In genomic region chr2:206981739-206982336, GRCh38 we compare ENCODE assay signal across 8 cellular contexts. TPM values are rescaled to one million over a fixed set of nuclear protein-coding genes. Genes with fewer than 3 reads are reported as not detected.
A peak's percentile ranks its signal among the peaks of the same experiment; 100 is the strongest.
DNase-seq lines count a peak whose midpoint lies in the region; ATAC-seq and TF ChIP-seq lines count a peak whose summit lies in the region.

No MANE protein-coding gene starts in this region.

- intact Hi-C loops in heart right ventricle (cut with DNase I) (loop anchor here (1.0 to 10.0 kb wide), 19 partner anchors 153 to 493 kb away; partner anchors contain the start of gene KLF7 (in 5 of the 10)), prostate gland (cut with DNase I) (loop anchor here (2.0 to 10.0 kb wide), 4 partner anchors 180 to 493 kb away; partner anchors contain the start of gene KLF7)

- TF ChIP-seq CTCF in DND-41 (IDR thresholded peaks at IDR 0.05; ENCODE audit: borderline replicate concordance, extremely low read depth, low read length, poor library complexity, severe bottlenecking) (peak; percentile 70), heart right ventricle (IDR thresholded peaks at IDR 0.05) (peak; percentile 82 to 94 (median 87)), prostate gland (IDR thresholded peaks at IDR 0.05) (peak; percentile 62 to 89 (median 81))

- H3K79me2 ChIP-seq in DND-41 (ENCODE audit: insufficient read depth, low read length), result no peaks in the 10 kb centered on the region

- H3K4me2 ChIP-seq in DND-41 (ENCODE audit: insufficient read depth, low read length), result no peak overlapping the region

- H3K9me3 ChIP-seq in DND-41 (ENCODE audit: insufficient read depth, low read length, severe bottlenecking) (no peaks in the 10 kb centered on the region), heart right ventricle (no peaks in the 10 kb centered on the region), prostate gland (no peaks in the 10 kb centered on the region)

- H3K4me1 ChIP-seq in DND-41 (ENCODE audit: insufficient read depth, low read length) (no peaks in the 10 kb centered on the region), heart right ventricle (peaks cover 3 to 35% (median 22%) of the 10 kb centered on the region in 9 donors), prostate gland (replicated peaks) (no peaks in the 10 kb centered on the region)

- DNase-seq in DND-41 (peak; percentile 38), MV-4-11 (lab: John Stamatoyannopoulos, UW) (peak; percentile 54), SKM-1 treated with dmso at 0.1 percent for 144 hours (lab: John Stamatoyannopoulos, UW; ENCODE audit: unreplicated experiment) (peak; percentile 26), amygdala (lab: John Stamatoyannopoulos, UW) (peak in 55 of 56 donors; percentile 13 to 93 (median 71)), heart right ventricle (peak; percentile 76 to 79), prostate gland (ENCODE audit: low spot score) (peak; percentile 78)

- H3K9ac ChIP-seq in DND-41 (ENCODE audit: low read depth, low read length), result no peak overlapping the region

- WGBS in heart right ventricle, 2 donors, result 38 to 39% methylated on average over 8 of the region's 8 CpGs
- WGBS in prostate gland, result 38% methylated on average over 8 of the region's 8 CpGs

- H3K27me3 ChIP-seq in DND-41 (ENCODE audit: insufficient read depth, low read length, poor library complexity) (peaks cover 9% of the 10 kb centered on the region), heart right ventricle (no peaks in the 10 kb centered on the region), prostate gland (replicated peaks; ENCODE audit: insufficient read depth) (no peaks in the 10 kb centered on the region)

- H4K20me1 ChIP-seq in DND-41 (ENCODE audit: insufficient read depth, low read length), result no peaks in the 10 kb centered on the region

- H3K4me3 ChIP-seq in DND-41 (ENCODE audit: low read depth in 1 of 2, low read length in 2 of 2) (no peak overlapping the region), heart right ventricle (no peak overlapping the region), prostate gland (no peak overlapping the region)

- no peak overlapping the region for H2AFZ ChIP-seq in DND-41 (ENCODE audit: low read depth, low read length)

- H3K36me3 ChIP-seq in DND-41 (ENCODE audit: insufficient read depth, low read length) (no peaks in the 10 kb centered on the region), heart right ventricle (no peaks in the 10 kb centered on the region), prostate gland (no peaks in the 10 kb centered on the region)

- TF ChIP-seq POLR2A in prostate gland (IDR thresholded peaks at IDR 0.05), result no peak

- H3K27ac ChIP-seq in DND-41 (ENCODE audit: low read length), result no peak overlapping the region
- H3K27ac ChIP-seq in heart right ventricle, result peak overlapping the region in 1 of 10 donors; percentile 10
- H3K27ac ChIP-seq in prostate gland, result no peak overlapping the region

- ATAC-seq in DND-41 (ENCODE audit: insufficient read depth, low read depth) (peak; percentile 68; the same call in 2 of the 3 replicates), heart right ventricle (peak; percentile 88 to 97 (median 94)), GM21619 (IDR thresholded peaks at IDR 0.05; ENCODE audit: unreplicated experiment) (no peak), HG02973 (IDR thresholded peaks at IDR 0.05; ENCODE audit: unreplicated experiment) (no peak)

RNA-seq across cellular contexts. Expression of gene CPO, which starts 42.5 kb away (rescaled TPM):
- total RNA-seq in heart right ventricle (under 1 TPM in 3 of 10 donors, not detected in 7; 0.35 to 0.46 (median 0.35) TPM), prostate gland (1 to 10 TPM in 1 of 2 donors, not detected in 1; 2.5 TPM)
- polyA plus RNA-seq in heart right ventricle, result under 1 TPM; 0.07 to 0.59 TPM

Comparison
In these comparisons a context has a peak if more than half of its experiments do, and no peak if none do; other contexts are left out.
1. ATAC-seq: peak in DND-41 (single experiment) and heart right ventricle (8 of 8); none in GM21619 (single experiment) and HG02973 (single experiment).
2. DNase-seq: peak in every context shown above with its lines; median percentile 78 in prostate gland; 78 in heart right ventricle; 71 in amygdala; 54 in MV-4-11; 38 in DND-41; 26 in SKM-1 treated with dmso at 0.1 percent for 144 hours.
3. Peak in every context shown above with its lines, with median percentiles within 50 percentile points of each other: CTCF ChIP-seq.